In genomic region chrX:122517781-122518180, GRCh38 we compare ENCODE assay signal across 18 cellular contexts.
DNase-seq lines count a peak whose midpoint lies in the region; ATAC-seq, FAIRE-seq and TF ChIP-seq lines count a peak whose summit lies in the region.
"Had no signal": no experiment of that assay in that cellular context is flagged by ENCODE, and none has a peak within 500 bp of the region (broad histone marks: within the 10 kb centered on the region; RNA-seq: fewer than 3 reads in every experiment).

No MANE protein-coding gene starts in this region.

- H3K27ac Mint-ChIP-seq in activated T-cell treated with anti-CD3 and anti-CD28 coated beads, Interleukin-2, amount 50 U/mL, for 72 hours = no peak overlapping the region
- no peak overlapping the region for H3K27ac Mint-ChIP-seq in Calu3 (ENCODE audit: unreplicated experiment)
- H3K27ac Mint-ChIP-seq: CD4-positive, alpha-beta T cell had no signal

- peak; percentile 66 for DNase-seq in EL
- DNase-seq in IMR-90 = peak; percentile 4
- DNase-seq in H1 (ENCODE audit: low read depth in 1 of 2, low spot score in 2 of 2) = no peak
- peak; percentile 19 to 51 for DNase-seq in foreskin keratinocyte
- no peak for DNase-seq in SHP77 (lab: John Stamatoyannopoulos, UW)
- no peak for DNase-seq in kidney glomerular epithelial cell (lab: John Stamatoyannopoulos, UW)
- no peak for DNase-seq in activated T-cell treated with anti-CD3 and anti-CD28 coated beads, Interleukin-2, amount 50 U/mL, for 72 hours
- no peak for DNase-seq in Calu3
- DNase-seq: CD4-positive, alpha-beta T cell; DND-41; NCI-H1092; NCI-H2107; NCI-H345; SK-N-SH had no signal

- TF ChIP-seq RAD21 in IMR-90 (IDR thresholded peaks at IDR 0.05; ENCODE audit: low read length) (no peak), H1 (IDR thresholded peaks at IDR 0.05 in 1 of 2, conservative IDR thresholded peaks at IDR 0.05 in 1 of 2; ENCODE audit: low read depth in 2 of 2, low read length in 2 of 2) (no peak)

- H2AK9ac ChIP-seq in IMR-90 (replicated peaks; ENCODE audit: low read depth, low read length, poor library complexity) = no peak overlapping the region

- in situ Hi-C loops in IMR-90 (cut with MboI; ENCODE audit: low sequenced_read_pairs) = no loop called here

- TF ChIP-seq EP300 in H1 (IDR thresholded peaks at IDR 0.05; ENCODE audit: borderline replicate concordance in 1 of 2, low read depth in 2 of 2, low read length in 2 of 2) = no peak

- no peak overlapping the region for H2AK5ac ChIP-seq in IMR-90 (ENCODE audit: low read depth, low read length)
- H2AK5ac ChIP-seq in H1 (ENCODE audit: low read depth, low read length) = no peak overlapping the region

- H4K20me1 ChIP-seq in IMR-90 (ENCODE audit: insufficient read depth, low read length) (no peaks in the 10 kb centered on the region), H1 (replicated peaks in 1 of 2; ENCODE audit: control insufficient read depth in 1 of 2, insufficient read depth in 2 of 2, low read length in 2 of 2) (no peaks in the 10 kb centered on the region)

- no peak overlapping the region for H3K14ac ChIP-seq in IMR-90 (replicated peaks; ENCODE audit: low read depth, low read length)
- no peak overlapping the region for H3K14ac ChIP-seq in H1 (ENCODE audit: insufficient read length)

- H3K79me1 ChIP-seq in IMR-90 (ENCODE audit: low read depth in 1 of 2, low read length in 2 of 2) (no peaks in the 10 kb centered on the region), H1 (ENCODE audit: low read depth, low read length) (no peaks in the 10 kb centered on the region)

- H4K5ac ChIP-seq in IMR-90 (ENCODE audit: low read depth, low read length) (no peak overlapping the region), H1 (ENCODE audit: insufficient read length, low read depth, low read length) (no peak overlapping the region)

- no peak overlapping the region for H4K91ac ChIP-seq in IMR-90 (ENCODE audit: insufficient read depth, low read depth, low read length)
- no peak overlapping the region for H4K91ac ChIP-seq in H1 (replicated peaks; ENCODE audit: insufficient read length, low read length)

- no peak overlapping the region for H3K4me2 ChIP-seq in IMR-90 (ENCODE audit: low read depth, low read length)
- no peak overlapping the region for H3K4me2 ChIP-seq in H1 (ENCODE audit: insufficient read depth in 1 of 2, low read depth in 2 of 2, low read length in 2 of 2)
- H3K4me2 ChIP-seq: SK-N-SH had no signal

- H3K27ac ChIP-seq in IMR-90 (ENCODE audit: insufficient read depth, low read length) (no peak overlapping the region), H1 (ENCODE audit: low read depth, low read length) (no peak overlapping the region), foreskin keratinocyte (no peak overlapping the region)

- H4K8ac ChIP-seq in IMR-90 (ENCODE audit: low read depth in 2 of 2, low read length in 2 of 2) (no peak overlapping the region), H1 (ENCODE audit: extremely low read depth, insufficient read depth, low read length) (no peak overlapping the region)

- H2BK12ac ChIP-seq in H1 (ENCODE audit: low read depth, low read length) = no peak overlapping the region

- H3K23me2 ChIP-seq in H1 (ENCODE audit: low read depth, low read length) = no peaks in the 10 kb centered on the region

- H3K27me3 ChIP-seq in IMR-90 (ENCODE audit: control insufficient read depth, insufficient read depth, low read length) = no peaks in the 10 kb centered on the region
- no peaks in the 10 kb centered on the region for H3K27me3 ChIP-seq in H1 (replicated peaks in 1 of 4; ENCODE audit: control insufficient read depth in 3 of 4, extremely low read depth in 1 of 4, insufficient read depth in 3 of 4, low read length in 3 of 4)
- H3K27me3 ChIP-seq in foreskin keratinocyte = no peaks in the 10 kb centered on the region

- H2BK15ac ChIP-seq in IMR-90 (ENCODE audit: low read depth, low read length) (no peak overlapping the region), H1 (ENCODE audit: low read length) (no peak overlapping the region)

- CTCF ChIA-PET in IMR-90 (lab: Yijun Ruan, JAX) (no interaction called here), H1 (lab: Charles Lee; ENCODE audit: partially characterized antibody) (no interaction called here), Calu3 (lab: Charles Lee) (no interaction called here)

- no peak for TF ChIP-seq CTCF in IMR-90 (conservative IDR thresholded peaks at IDR 0.05; ENCODE audit: low read depth, low read length)
- TF ChIP-seq CTCF in H1 (IDR thresholded peaks at IDR 0.05; ENCODE audit: control extremely low read depth in 1 of 3, insufficient read depth in 1 of 3, low read depth in 1 of 3, low read length in 3 of 3) = no peak
- no peak for TF ChIP-seq CTCF in foreskin keratinocyte (conservative IDR thresholded peaks at IDR 0.05)
- no peak for TF ChIP-seq CTCF in Calu3 (IDR thresholded peaks at IDR 0.05; ENCODE audit: unreplicated experiment)

- POLR2A ChIA-PET in IMR-90 (lab: Charles Lee; ENCODE audit: unreplicated experiment) = no interaction called here
- POLR2A ChIA-PET in H1 (lab: Charles Lee; ENCODE audit: partially characterized antibody) = no interaction called here

- H3K9me1 ChIP-seq in IMR-90 (ENCODE audit: insufficient read depth, low read length) = no peaks in the 10 kb centered on the region

- no peaks in the 10 kb centered on the region for H3K36me3 ChIP-seq in IMR-90 (ENCODE audit: control insufficient read depth, insufficient read depth, low read length)
- H3K36me3 ChIP-seq in H1 (ENCODE audit: control insufficient read depth in 2 of 4, insufficient read depth in 4 of 4, low read length in 3 of 4) = no peaks in the 10 kb centered on the region

- H3K23ac ChIP-seq in IMR-90 (ENCODE audit: low read depth, low read length) (no peak overlapping the region), H1 (ENCODE audit: insufficient read length) (no peak overlapping the region)

- H3K4me1 ChIP-seq in IMR-90 (ENCODE audit: control insufficient read depth, insufficient read depth, low read length) = no peaks in the 10 kb centered on the region
- H3K4me1 ChIP-seq in H1 (replicated peaks in 1 of 4; ENCODE audit: control insufficient read depth in 3 of 4, insufficient read depth in 4 of 4, low read length in 3 of 4) = no peaks in the 10 kb centered on the region
- no peaks in the 10 kb centered on the region for H3K4me1 ChIP-seq in foreskin keratinocyte

- no peak overlapping the region for H3K4me3 ChIP-seq in IMR-90 (ENCODE audit: insufficient read depth, low read depth, low read length)
- H3K4me3 ChIP-seq in H1 (ENCODE audit: extremely low read depth in 1 of 4, insufficient read depth in 2 of 4, low read depth in 3 of 4, low read length in 4 of 4) = no peak overlapping the region

- no TSS peak for BruUV-seq in IMR-90 (replicated peaks; lab: Mats Ljungman, UMichigan)
- no TSS peak for BruUV-seq in Calu3 (replicated peaks; lab: Mats Ljungman, UMichigan)

- no peaks in the 10 kb centered on the region for H3K79me2 ChIP-seq in H1 (ENCODE audit: control insufficient read depth in 1 of 2, insufficient read depth in 2 of 2, low read length in 2 of 2)

- no peaks in the 10 kb centered on the region for H3K27me3 Mint-ChIP-seq in activated T-cell treated with anti-CD3 and anti-CD28 coated beads, Interleukin-2, amount 50 U/mL, for 72 hours (ENCODE audit: low read depth)
- no peaks in the 10 kb centered on the region for H3K27me3 Mint-ChIP-seq in Calu3 (ENCODE audit: unreplicated experiment)
- H3K27me3 Mint-ChIP-seq: CD4-positive, alpha-beta T cell had no signal

- no peak overlapping the region for H2BK20ac ChIP-seq in IMR-90 (ENCODE audit: low read depth, low read length)
- no peak overlapping the region for H2BK20ac ChIP-seq in H1 (ENCODE audit: low read length)

- H2BK120ac ChIP-seq in IMR-90 (ENCODE audit: low read depth, low read length) (no peak overlapping the region), H1 (replicated peaks; ENCODE audit: low read depth, low read length) (no peak overlapping the region)

- no peak overlapping the region for H3K56ac ChIP-seq in IMR-90 (ENCODE audit: extremely low read depth, insufficient read depth, low read length)
- no peak overlapping the region for H3K56ac ChIP-seq in H1 (replicated peaks; ENCODE audit: insufficient read length, low read depth, low read length)

- FAIRE-seq in H1 (lab: Jason Lieb, UNC) = peak; percentile 36
- FAIRE-seq: D721Med, HTR-8/SVneo had no signal

- H3K9me3 ChIP-seq in IMR-90 (ENCODE audit: control insufficient read depth, insufficient read depth, low read length) (no peaks in the 10 kb centered on the region), H1 (ENCODE audit: insufficient read depth in 2 of 2, low read depth in 1 of 2, low read length in 1 of 2) (no peaks in the 10 kb centered on the region)
- H3K9me3 ChIP-seq: SK-N-SH had no signal

- no peak overlapping the region for H3K18ac ChIP-seq in IMR-90 (ENCODE audit: low read depth, low read length)
- no peak overlapping the region for H3K18ac ChIP-seq in H1 (ENCODE audit: extremely low read depth, low read length)

- ATAC-seq in IMR-90 (ENCODE audit: low read depth) (no peak), foreskin keratinocyte (no peak)
- ATAC-seq in activated T-cell treated with anti-CD3 and anti-CD28 coated beads, Interleukin-2, amount 50 U/mL, for 72 hours (replicated peaks in 1 of 2) = no peak
- ATAC-seq: HCT116, Right ventricle myocardium inferior had no signal

- intact Hi-C loops in IMR-90 (cut with micrococcal nuclease) (no loop called here), Calu3 (cut with micrococcal nuclease; ENCODE audit: unreplicated experiment) (no loop called here)

- H3K9me3 Mint-ChIP-seq in activated T-cell treated with anti-CD3 and anti-CD28 coated beads, Interleukin-2, amount 50 U/mL, for 72 hours = peaks cover 0 to 2% of the 10 kb centered on the region in 2 donors
- no peaks in the 10 kb centered on the region for H3K9me3 Mint-ChIP-seq in Calu3 (ENCODE audit: low read depth, unreplicated experiment)
- H3K9me3 Mint-ChIP-seq: CD4-positive, alpha-beta T cell had no signal

- H3K4me1 Mint-ChIP-seq in activated T-cell treated with anti-CD3 and anti-CD28 coated beads, Interleukin-2, amount 50 U/mL, for 72 hours (ENCODE audit: low read depth) = no peaks in the 10 kb centered on the region
- H3K4me1 Mint-ChIP-seq in Calu3 (ENCODE audit: low read depth, unreplicated experiment) = no peaks in the 10 kb centered on the region

- no peak overlapping the region for H2AFZ ChIP-seq in IMR-90 (replicated peaks; ENCODE audit: low read length, poor library complexity)
- no peak overlapping the region for H2AFZ ChIP-seq in H1 (ENCODE audit: low read length)

- no peak for TF ChIP-seq POLR2A in IMR-90 (IDR thresholded peaks at IDR 0.05; ENCODE audit: low read depth, low read length)
- TF ChIP-seq POLR2A in H1 (IDR thresholded peaks at IDR 0.05; ENCODE audit: control extremely low read depth in 1 of 2, low read depth in 2 of 2, low read length in 2 of 2) = no peak

- H3K9ac ChIP-seq in IMR-90 (ENCODE audit: low read depth, low read length) (no peak overlapping the region), H1 (replicated peaks in 1 of 4; ENCODE audit: extremely low read depth in 1 of 4, low read depth in 3 of 4, low read length in 3 of 4) (no peak overlapping the region)
- H3K9ac ChIP-seq: SK-N-SH had no signal

- H3K36me3 Mint-ChIP-seq in activated T-cell treated with anti-CD3 and anti-CD28 coated beads, Interleukin-2, amount 50 U/mL, for 72 hours (ENCODE audit: insufficient read depth in 2 of 2) = no peaks in the 10 kb centered on the region
- H3K36me3 Mint-ChIP-seq in Calu3 (ENCODE audit: insufficient read depth, unreplicated experiment) = no peaks in the 10 kb centered on the region

- H3K4me3 Mint-ChIP-seq in activated T-cell treated with anti-CD3 and anti-CD28 coated beads, Interleukin-2, amount 50 U/mL, for 72 hours = no peak overlapping the region
- no peak overlapping the region for H3K4me3 Mint-ChIP-seq in Calu3 (ENCODE audit: low read depth, unreplicated experiment)
- H3K4me3 Mint-ChIP-seq: CD4-positive, alpha-beta T cell had no signal

- H2BK5ac ChIP-seq in IMR-90 (ENCODE audit: low read depth, low read length, poor library complexity, severe bottlenecking) (no peak overlapping the region), H1 (ENCODE audit: low read depth, low read length) (no peak overlapping the region)

- dilution Hi-C loops in IMR-90 (cut with HindIII; ENCODE audit: low sequenced_read_pairs, unreplicated experiment) = no loop called here

- no peak overlapping the region for H3K4ac ChIP-seq in IMR-90 (ENCODE audit: low read depth, low read length)
- no peak overlapping the region for H3K4ac ChIP-seq in H1 (replicated peaks; ENCODE audit: insufficient read length, low read depth, low read length)

Comparison
In these comparisons a context has a peak if more than half of its experiments do, and no peak if none do; other contexts are left out.
1. DNase-seq: peak in EL (single experiment), IMR-90 (single experiment) and foreskin keratinocyte (2 of 2); none in H1 (0 of 2), SHP77 (0 of 2), kidney glomerular epithelial cell (single experiment), activated T-cell treated with anti-CD3 and anti-CD28 coated beads, Interleukin-2, amount 50 U/mL, for 72 hours (0 of 2) and Calu3 (single experiment).